ENCODE assay signal across 11 cellular contexts in genomic region chr5:170343177-170343576, GRCh38. TPM values are rescaled to one million over a fixed set of nuclear protein-coding genes. Genes with fewer than 3 reads are reported as not detected.
"Had no signal": no experiment of that assay in that cellular context is flagged by ENCODE, and none has a peak within 500 bp of the region (broad histone marks: within the 10 kb centered on the region; RNA-seq: fewer than 3 reads in every experiment).

No MANE protein-coding gene starts in this region.

- H3K36me3 Mint-ChIP-seq: IgD-negative memory B cell had no signal

- H3K36me3 ChIP-seq: HAP-1 had no signal

- H3K4me3 ChIP-seq: GM23248, HAP-1 had no signal

- DNase-seq: GM23248, GOT3, H7, HFFc6 had no signal

- ATAC-seq: HCT116, HepG2 had no signal

- H3K9me3 Mint-ChIP-seq: IgD-negative memory B cell had no signal

- H3K27ac Mint-ChIP-seq: HFFc6, IgD-negative memory B cell had no signal

- H3K9ac ChIP-seq: GM23248 had no signal

- H2AFZ ChIP-seq: GM23248 had no signal

- H3K27ac ChIP-seq: GM23248, HL-60 had no signal

- H3K4me1 ChIP-seq: HAP-1 had no signal

- H3K4me3 Mint-ChIP-seq: HFFc6, IgD-negative memory B cell had no signal

RNA-seq across cellular contexts. Expression of gene LCP2, which starts 45.6 kb away (rescaled TPM):
- total RNA-seq: GM23248, HepG2, HFFc6 had no signal
- polyA plus RNA-seq: GM23248, HepG2 had no signal

RNA-seq across cellular contexts. Expression of gene KCNMB1, which starts 46.0 kb away (rescaled TPM):
- total RNA-seq: GM23248, H4, HepG2, HFFc6, HT1080 had no signal
- polyA plus RNA-seq: GM23248, HepG2, IgD-negative memory B cell had no signal
